ENCODE assay signal across 9 cellular contexts in the genomic region with DNA sequence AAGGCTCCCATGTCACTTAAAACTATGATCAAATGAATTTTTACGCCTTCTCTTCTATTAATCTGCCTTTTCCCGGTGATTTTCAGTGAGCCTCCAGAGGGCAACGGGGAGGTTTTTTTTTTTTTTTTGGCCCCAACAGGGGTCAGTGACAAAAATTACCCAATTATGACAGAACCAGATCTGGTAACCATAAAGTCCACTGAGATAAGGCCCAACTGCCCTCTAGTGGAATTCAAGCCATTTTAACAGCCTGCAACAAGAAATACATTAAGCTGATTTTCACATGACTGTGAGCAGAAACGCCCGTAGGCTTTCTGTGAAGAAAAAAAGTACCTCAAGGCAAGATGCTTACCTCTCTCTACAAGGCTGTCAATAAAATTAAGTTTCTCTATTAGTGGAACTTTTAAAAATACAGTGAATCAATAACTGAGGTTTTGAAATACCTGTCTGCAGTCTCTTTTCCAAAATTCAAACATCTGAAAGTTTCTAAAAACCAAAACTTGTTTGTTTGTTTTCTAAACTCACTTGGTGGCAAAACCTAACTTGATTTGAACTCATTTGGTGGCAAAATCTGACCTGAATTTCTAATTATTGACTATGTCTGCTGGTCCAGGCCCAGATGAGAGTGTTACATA. TPM values are rescaled to one million over a fixed set of nuclear protein-coding genes. Genes with fewer than 3 reads are reported as not detected.
DNase-seq lines count a peak whose midpoint lies in the region; ATAC-seq, FAIRE-seq and TF ChIP-seq lines count a peak whose summit lies in the region.
"Had no signal": no experiment of that assay in that cellular context is flagged by ENCODE, and none has a peak within 500 bp of the region (broad histone marks: within the 10 kb centered on the region; RNA-seq: fewer than 3 reads in every experiment).

No MANE protein-coding gene starts in this region.

- CTCF ChIA-PET in PC-9 (lab: Charles Lee), result interaction anchor here (0.6 to 0.7 kb wide), 3 partner anchors 9 to 47 kb away, joined by 3 to 7 read pairs (median 4); no protein-coding TSS in a partner anchor
- CTCF ChIA-PET in activated CD4-positive, alpha-beta T cell treated with anti-CD3 and anti-CD28 coated beads, Interleukin-2, amount 10 ng/mL, durations not matched to agents 7 days and 5 days (lab: Charles Lee), result no interaction called here

- POLR2A ChIA-PET in PC-9 (lab: Charles Lee; ENCODE audit: unreplicated experiment), result no interaction called here
- POLR2A ChIA-PET in activated CD4-positive, alpha-beta T cell treated with anti-CD3 and anti-CD28 coated beads, Interleukin-2, amount 10 ng/mL, durations not matched to agents 7 days and 5 days (lab: Charles Lee), result no interaction called here

- no peaks in the 10 kb centered on the region for H3K79me2 ChIP-seq in PC-9 (ENCODE audit: low read depth)

- H3K27ac Mint-ChIP-seq in activated CD4-positive, alpha-beta T cell treated with anti-CD3 and anti-CD28 coated beads, Interleukin-2, amount 10 ng/mL, durations not matched to agents 7 days and 5 days, result no peak overlapping the region
- H3K27ac Mint-ChIP-seq: activated naive CD8-positive, alpha-beta T cell treated with anti-CD3 and anti-CD28 coated beads, Interleukin-2, amount 10 ng/mL, durations not matched to agents 7 days and 5 days had no signal

- no peak for DNase-seq in PC-9
- DNase-seq in esophagus muscularis mucosa (ENCODE audit: extremely low spot score), result no peak
- DNase-seq in psoas muscle, result no peak
- no peak for DNase-seq in RCC 7860 (ENCODE audit: low spot score)
- no peak for DNase-seq in activated CD4-positive, alpha-beta T cell treated with anti-CD3 and anti-CD28 coated beads, Interleukin-2, amount 10 ng/mL, durations not matched to agents 7 days and 5 days
- no peak for DNase-seq in activated T-cell treated with anti-CD3 and anti-CD28 coated beads, Interleukin-2, amount 50 U/mL, for 1 hour
- DNase-seq: activated naive CD8-positive, alpha-beta T cell treated with anti-CD3 and anti-CD28 coated beads, Interleukin-2, amount 10 ng/mL, durations not matched to agents 7 days and 5 days had no signal

- BruUV-seq in PC-9 (replicated peaks; lab: Mats Ljungman, UMichigan), result no TSS peak

- H3K4me1 Mint-ChIP-seq in activated CD4-positive, alpha-beta T cell treated with anti-CD3 and anti-CD28 coated beads, Interleukin-2, amount 10 ng/mL, durations not matched to agents 7 days and 5 days, result no peaks in the 10 kb centered on the region
- H3K4me1 Mint-ChIP-seq: activated naive CD8-positive, alpha-beta T cell treated with anti-CD3 and anti-CD28 coated beads, Interleukin-2, amount 10 ng/mL, durations not matched to agents 7 days and 5 days had no signal

- H3K36me3 Mint-ChIP-seq in activated CD4-positive, alpha-beta T cell treated with anti-CD3 and anti-CD28 coated beads, Interleukin-2, amount 10 ng/mL, durations not matched to agents 7 days and 5 days (ENCODE audit: low read depth), result no peaks in the 10 kb centered on the region
- H3K36me3 Mint-ChIP-seq: activated naive CD8-positive, alpha-beta T cell treated with anti-CD3 and anti-CD28 coated beads, Interleukin-2, amount 10 ng/mL, durations not matched to agents 7 days and 5 days had no signal

- H3K36me3 ChIP-seq in PC-9 (ENCODE audit: low read depth) (no peaks in the 10 kb centered on the region), esophagus muscularis mucosa (no peaks in the 10 kb centered on the region), psoas muscle (ENCODE audit: insufficient read depth in 1 of 2, low read depth in 1 of 2) (no peaks in the 10 kb centered on the region)

- H3K27me3 Mint-ChIP-seq in activated CD4-positive, alpha-beta T cell treated with anti-CD3 and anti-CD28 coated beads, Interleukin-2, amount 10 ng/mL, durations not matched to agents 7 days and 5 days, result peaks cover 12% of the 10 kb centered on the region

- H3K27me3 ChIP-seq in PC-9 (ENCODE audit: insufficient read depth, low read depth), result no peaks in the 10 kb centered on the region
- no peaks in the 10 kb centered on the region for H3K27me3 ChIP-seq in esophagus muscularis mucosa
- peaks cover 0 to 5% (median 0%) of the 10 kb centered on the region in 3 donors for H3K27me3 ChIP-seq in psoas muscle (ENCODE audit: insufficient read depth in 3 of 3, low read length in 2 of 3)

- H3K9me3 Mint-ChIP-seq in activated CD4-positive, alpha-beta T cell treated with anti-CD3 and anti-CD28 coated beads, Interleukin-2, amount 10 ng/mL, durations not matched to agents 7 days and 5 days, result no peaks in the 10 kb centered on the region
- H3K9me3 Mint-ChIP-seq: activated naive CD8-positive, alpha-beta T cell treated with anti-CD3 and anti-CD28 coated beads, Interleukin-2, amount 10 ng/mL, durations not matched to agents 7 days and 5 days had no signal

- ATAC-seq in psoas muscle (no peak), GM19463 (IDR thresholded peaks at IDR 0.05; ENCODE audit: unreplicated experiment) (no peak)

- TF ChIP-seq CTCF in GM12874 (IDR thresholded peaks at IDR 0.05; ENCODE audit: insufficient read depth, low read depth, low read length), result peak; percentile 17; the same call in 1 of the 2 replicates
- peak; percentile 69 for TF ChIP-seq CTCF in PC-9 (conservative IDR thresholded peaks at IDR 0.05)
- TF ChIP-seq CTCF in esophagus muscularis mucosa (IDR thresholded peaks at IDR 0.05), result peak in 2 of 3 experiments; percentile 37 to 44
- TF ChIP-seq CTCF in psoas muscle (IDR thresholded peaks at IDR 0.05), result peak; percentile 15

- H3K4me1 ChIP-seq in PC-9 (replicated peaks; ENCODE audit: insufficient read depth) (no peaks in the 10 kb centered on the region), esophagus muscularis mucosa (peaks cover 0 to 7% (median 0%) of the 10 kb centered on the region in 4 donors), psoas muscle (no peaks in the 10 kb centered on the region)

- no peak overlapping the region for H3K4me3 ChIP-seq in PC-9
- no peak overlapping the region for H3K4me3 ChIP-seq in esophagus muscularis mucosa
- no peak overlapping the region for H3K4me3 ChIP-seq in psoas muscle

- TF ChIP-seq POLR2A in esophagus muscularis mucosa (IDR thresholded peaks at IDR 0.05; ENCODE audit: low read depth), result no peak

- no peak overlapping the region for H3K27ac ChIP-seq in PC-9
- no peak overlapping the region for H3K27ac ChIP-seq in esophagus muscularis mucosa (replicated peaks in 1 of 4)
- H3K27ac ChIP-seq in psoas muscle, result no peak overlapping the region

- H3F3A ChIP-seq in PC-9 (ENCODE audit: insufficient read depth, low read depth), result no peaks in the 10 kb centered on the region; the same call in 1 of the 2 replicates

- no peak for FAIRE-seq in RCC 7860 (lab: Jason Lieb, UNC)

- no peak for TF ChIP-seq EP300 in esophagus muscularis mucosa (IDR thresholded peaks at IDR 0.05)

- intact Hi-C loops in PC-9 (cut with micrococcal nuclease; ENCODE audit: unreplicated experiment) (loop anchor here (1.0 to 5.0 kb wide), 3 partner anchors 68 to 260 kb away; no protein-coding TSS in a partner anchor), esophagus muscularis mucosa (cut with DNase I) (loop anchor here (5.0 to 10.0 kb wide), 2 partner anchors 168 to 256 kb away; no protein-coding TSS in a partner anchor), psoas muscle (cut with DNase I) (loop anchor here in 1 of 2 donors (10.0 kb wide), 1 partner anchor 306 kb away; no protein-coding TSS in a partner anchor)

- WGBS in esophagus muscularis mucosa, result 69% methylated on average over 5 of the region's 5 CpGs
- WGBS in psoas muscle, 3 donors, result 39 to 60% (median 50%) methylated on average over 5 of the region's 5 CpGs

- no peaks in the 10 kb centered on the region for H4K20me1 ChIP-seq in PC-9 (ENCODE audit: insufficient read depth)

- H2AFZ ChIP-seq in PC-9, result no peak overlapping the region

- no peaks in the 10 kb centered on the region for H3K9me3 ChIP-seq in PC-9 (ENCODE audit: insufficient read depth, low read depth)
- no peaks in the 10 kb centered on the region for H3K9me3 ChIP-seq in esophagus muscularis mucosa
- no peaks in the 10 kb centered on the region for H3K9me3 ChIP-seq in psoas muscle

- H3K9me2 ChIP-seq in PC-9 (ENCODE audit: insufficient read depth), result peaks cover 4% of the 10 kb centered on the region; the same call in 1 of the 2 replicates

- no peak overlapping the region for H3K4me2 ChIP-seq in PC-9

- H3K4me3 Mint-ChIP-seq in activated CD4-positive, alpha-beta T cell treated with anti-CD3 and anti-CD28 coated beads, Interleukin-2, amount 10 ng/mL, durations not matched to agents 7 days and 5 days, result no peak overlapping the region
- H3K4me3 Mint-ChIP-seq: activated naive CD8-positive, alpha-beta T cell treated with anti-CD3 and anti-CD28 coated beads, Interleukin-2, amount 10 ng/mL, durations not matched to agents 7 days and 5 days had no signal

RNA-seq across cellular contexts. Expression of gene FST, which starts 49.7 kb away (rescaled TPM):
- total RNA-seq in PC-9 (2021) (0.63 and 0.65 TPM in 2 replicates), esophagus muscularis mucosa (10 to 100 TPM in 1 of 4 donors, 1 to 10 TPM in 3; 2.0 to 16.4 (median 4.3) TPM), psoas muscle (10 to 100 TPM in 1 of 4 donors, 1 to 10 TPM in 3; 1.1 to 29.3 (median 3.0) TPM)
- polyA plus RNA-seq in psoas muscle, result 1 to 10 TPM in 2 of 3 donors, under 1 TPM in 1; 0.94 to 2.4 (median 1.1) TPM
- not detected for total RNA-seq in activated CD4-positive, alpha-beta T cell treated with anti-CD3 and anti-CD28 coated beads, Interleukin-2, amount 10 ng/mL, durations not matched to agents 7 days and 5 days

Comparison
In these comparisons a context has a peak if more than half of its experiments do, and no peak if none do; other contexts are left out.
1. CTCF ChIP-seq: peak in every context shown above with its lines; median percentile 69 in PC-9; 40 in esophagus muscularis mucosa; 17 in GM12874; 15 in psoas muscle.